Comparison of ENCODE assay signal across 8 cellular contexts in genomic region chr4:38902695-38903094, GRCh38. TPM values are rescaled to one million over a fixed set of nuclear protein-coding genes. Genes with fewer than 3 reads are reported as not detected.
DNase-seq lines count a peak whose midpoint lies in the region; ATAC-seq and TF ChIP-seq lines count a peak whose summit lies in the region.

No MANE protein-coding gene starts in this region.

- no TSS peak for BruUV-seq in Panc1 (replicated peaks; lab: Mats Ljungman, UMichigan)

- H3K27me3 ChIP-seq in DND-41 (ENCODE audit: insufficient read depth, low read length, poor library complexity) (no peaks in the 10 kb centered on the region), Panc1 (ENCODE audit: control insufficient read depth, insufficient read depth, low read length) (no peaks in the 10 kb centered on the region), esophagus squamous epithelium (no peaks in the 10 kb centered on the region), vagina (no peaks in the 10 kb centered on the region)

- in situ Hi-C loops in Panc1 (cut with HindIII; ENCODE audit: low pct_unique_long_range_greater_than_20kb, low sequenced_read_pairs): no loop called here

- POLR2A ChIA-PET in Panc1 (lab: Charles Lee): no interaction called here

- H3K9me3 ChIP-seq in DND-41 (ENCODE audit: insufficient read depth, low read length, severe bottlenecking): no peaks in the 10 kb centered on the region
- no peaks in the 10 kb centered on the region for H3K9me3 ChIP-seq in Panc1 (ENCODE audit: control insufficient read depth, insufficient read depth, low read depth, low read length)
- no peaks in the 10 kb centered on the region for H3K9me3 ChIP-seq in esophagus squamous epithelium
- H3K9me3 ChIP-seq in vagina: no peaks in the 10 kb centered on the region

- H3K4me1 ChIP-seq in DND-41 (ENCODE audit: insufficient read depth, low read length): 0 out of 2 replicates have a peak, but pooled peaks cover 9% of the 10 kb centered on the region
- H3K4me1 ChIP-seq in Panc1 (ENCODE audit: control insufficient read depth, insufficient read depth, low read length): no peaks in the 10 kb centered on the region
- H3K4me1 ChIP-seq in esophagus squamous epithelium: no peaks in the 10 kb centered on the region
- H3K4me1 ChIP-seq in vagina: no peaks in the 10 kb centered on the region

- CTCF ChIA-PET in Panc1 (lab: Charles Lee): interaction anchor here (0.6 to 1.9 kb wide), 4 partner anchors 151 to 569 kb away, joined by 3 to 12 read pairs (median 4); no protein-coding TSS in a partner anchor

- peak; percentile 75 for ATAC-seq in DND-41 (ENCODE audit: insufficient read depth, low read depth)
- ATAC-seq in HG03378 (IDR thresholded peaks at IDR 0.05; ENCODE audit: unreplicated experiment): peak; percentile 65
- ATAC-seq in Panc1: peak; percentile 82
- ATAC-seq in HG03457 (IDR thresholded peaks at IDR 0.05; ENCODE audit: unreplicated experiment): no peak

- H4K20me1 ChIP-seq in DND-41 (ENCODE audit: insufficient read depth, low read length): no peaks in the 10 kb centered on the region

- H3K4me3 ChIP-seq in DND-41 (ENCODE audit: low read depth in 1 of 2, low read length in 2 of 2) (no peak overlapping the region), Panc1 (ENCODE audit: low read depth in 2 of 2, low read length in 2 of 2) (no peak overlapping the region), esophagus squamous epithelium (no peak overlapping the region), vagina (no peak overlapping the region)

- no peak for TF ChIP-seq POLR2A in esophagus squamous epithelium (IDR thresholded peaks at IDR 0.05)
- no peak for TF ChIP-seq POLR2A in vagina (IDR thresholded peaks at IDR 0.05)

- H3K9ac ChIP-seq in DND-41 (ENCODE audit: low read depth, low read length): no peak overlapping the region

- no peak overlapping the region for H3K27ac ChIP-seq in DND-41 (ENCODE audit: low read length)
- no peak overlapping the region for H3K27ac ChIP-seq in Panc1 (ENCODE audit: low read length)
- H3K27ac ChIP-seq in esophagus squamous epithelium: no peak overlapping the region
- no peak overlapping the region for H3K27ac ChIP-seq in vagina

- H3K36me3 ChIP-seq in DND-41 (ENCODE audit: insufficient read depth, low read length): no peaks in the 10 kb centered on the region
- no peaks in the 10 kb centered on the region; the same call in 1 of the 2 replicates for H3K36me3 ChIP-seq in Panc1 (ENCODE audit: control insufficient read depth, insufficient read depth, low read length)
- peaks cover 0 to 52% (median 5%) of the 10 kb centered on the region in 3 donors for H3K36me3 ChIP-seq in esophagus squamous epithelium
- peaks cover 0 to 21% of the 10 kb centered on the region in 2 donors for H3K36me3 ChIP-seq in vagina

- intact Hi-C loops in Panc1 (cut with micrococcal nuclease; ENCODE audit: unreplicated experiment) (loop anchor here (5.0 kb wide), 1 partner anchor 230 kb away; no protein-coding TSS in a partner anchor), esophagus squamous epithelium (cut with DNase I) (loop anchor here (5.0 kb wide), 1 partner anchor 235 kb away; no protein-coding TSS in a partner anchor), vagina (cut with DNase I) (loop anchor here (5.0 kb wide), 1 partner anchor 235 kb away; no protein-coding TSS in a partner anchor)

- DNase-seq in DND-41: no peak
- no peak for DNase-seq in Panc1 (ENCODE audit: low read depth, low spot score)
- no peak for DNase-seq in esophagus squamous epithelium (lab: John Stamatoyannopoulos, UW)
- DNase-seq in renal cortical epithelial cell (ENCODE audit: low read depth): peak; percentile 51
- no peak for DNase-seq in stimulated activated CD4-positive, alpha-beta T cell treated with anti-CD3 and anti-CD28 coated beads, Interleukin-1b, Interleukin-23, amount 100 ng/mL, for 48 hours
- DNase-seq in vagina (ENCODE audit: extremely low spot score in 2 of 2): no peak

- H2AFZ ChIP-seq in DND-41 (ENCODE audit: low read depth, low read length): no peak overlapping the region

- H3K79me2 ChIP-seq in DND-41 (ENCODE audit: insufficient read depth, low read length): no peaks in the 10 kb centered on the region

- peak; percentile 57 for TF ChIP-seq CTCF in DND-41 (IDR thresholded peaks at IDR 0.05; ENCODE audit: borderline replicate concordance, extremely low read depth, low read length, poor library complexity, severe bottlenecking)
- TF ChIP-seq CTCF in Panc1 (IDR thresholded peaks at IDR 0.05): peak; percentile 26; the same call in 1 of the 2 replicates
- peak; percentile 4 to 46 (median 31) for TF ChIP-seq CTCF in esophagus squamous epithelium (IDR thresholded peaks at IDR 0.05)
- TF ChIP-seq CTCF in vagina (IDR thresholded peaks at IDR 0.05): no peak

- no peak overlapping the region for H3K4me2 ChIP-seq in DND-41 (ENCODE audit: insufficient read depth, low read length)

RNA-seq across cellular contexts. Expression of gene FAM114A1, which starts 35.1 kb away (rescaled TPM):
- total RNA-seq in Panc1 (2021; ENCODE audit: unreplicated experiment): 32.0 TPM
- 24.2 TPM for polyA plus RNA-seq in Panc1 (2012; ENCODE audit: insufficient read length)
- total RNA-seq in esophagus squamous epithelium: 10 to 100 TPM; 36.7 to 80.9 (median 69.2) TPM
- total RNA-seq in renal cortical epithelial cell: 147 and 192 TPM in 2 replicates
- total RNA-seq in vagina: 105 TPM

RNA-seq across cellular contexts. Expression of gene TLR6, which starts 46.1 kb away (rescaled TPM):
- total RNA-seq in Panc1 (2021; ENCODE audit: unreplicated experiment): 1.1 TPM
- 0.29 TPM for polyA plus RNA-seq in Panc1 (2012; ENCODE audit: insufficient read length)
- total RNA-seq in esophagus squamous epithelium: 1 to 10 TPM; 1.1 to 3.3 (median 2.5) TPM
- total RNA-seq in renal cortical epithelial cell: 0.65 and 2.8 TPM in 2 replicates
- 8.3 TPM for total RNA-seq in vagina

Comparison
In these comparisons a context has a peak if more than half of its experiments do, and no peak if none do; other contexts are left out.
1. CTCF ChIP-seq: peak in DND-41 (single experiment), Panc1 (single experiment) and esophagus squamous epithelium (6 of 6); none in vagina (0 of 3).